Comparison of ENCODE assay signal across 1 cellular context in the genomic region with DNA sequence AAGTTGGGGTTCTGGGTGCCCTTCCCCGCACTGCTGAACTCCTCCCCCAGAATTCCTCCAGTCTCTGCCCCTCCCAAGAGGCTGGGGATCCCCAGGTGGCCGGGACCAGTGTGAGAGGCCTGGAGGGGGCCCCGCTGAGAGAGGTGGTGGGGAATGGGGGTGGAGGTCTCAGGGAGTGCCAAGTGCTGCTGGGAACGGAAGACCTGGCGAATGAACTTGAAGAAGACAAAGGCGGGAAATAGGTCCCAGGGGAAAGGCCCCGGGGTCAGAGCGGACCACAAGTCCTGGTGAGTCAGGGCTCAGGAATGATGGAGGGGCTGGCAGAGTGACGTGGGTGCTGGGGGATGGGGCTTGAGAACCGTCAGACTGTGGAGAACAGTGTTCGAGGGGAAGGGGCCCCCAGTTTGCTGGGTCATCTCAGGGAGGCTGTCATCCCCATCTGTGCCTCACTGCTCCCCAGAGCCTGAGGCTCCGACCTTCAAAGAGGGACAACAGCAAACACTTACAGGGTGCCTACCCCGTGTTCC.
TF ChIP-seq lines count a peak whose summit lies in the region.

No MANE protein-coding gene starts in this region.

TF ChIP-seq in K562, 482 proteins besides CTCF, POLR2A, EP300 and RAD21 (continues in another document):
- TF ChIP-seq SMARCA4 (IDR thresholded peaks at IDR 0.05) (peak; percentile 64), JUN (IDR thresholded peaks at IDR 0.05; ENCODE audit: borderline replicate concordance, low read depth, low read length) (peak; percentile 65; the same call in 1 of the 2 replicates), JUN (CRISPR knock-in tag; IDR thresholded peaks at IDR 0.05; ENCODE audit: borderline replicate concordance) (no peak), MTF1 (CRISPR knock-in tag; IDR thresholded peaks at IDR 0.05; ENCODE audit: borderline replicate concordance) (no peak), AFF1 (IDR thresholded peaks at IDR 0.05; ENCODE audit: low read depth in 1 of 2, partially characterized antibody in 2 of 2) (no peak), DPF2 (IDR thresholded peaks at IDR 0.05) (peak; percentile 71), E2F6 (IDR thresholded peaks at IDR 0.05; ENCODE audit: borderline replicate concordance in 1 of 2, extremely low read depth in 1 of 2, insufficient read depth in 1 of 2, insufficient read length in 1 of 2, low read depth in 1 of 2, low read length in 1 of 2, poor library complexity in 1 of 2, severe bottlenecking in 1 of 2) (peak in 1 of 2 experiments; percentile 60), POLR2AphosphoS5 (IDR thresholded peaks at IDR 0.05; ENCODE audit: control insufficient read depth, insufficient read depth, low read depth, low read length) (no peak), ZBTB7A (IDR thresholded peaks at IDR 0.05; ENCODE audit: borderline replicate concordance, control insufficient read depth, low read depth, low read length) (peak; percentile 90), ARID1B (IDR thresholded peaks at IDR 0.05) (peak; percentile 47), CREB1 (IDR thresholded peaks at IDR 0.05) (peak; percentile 74), CREB1 (CRISPR knock-in tag; IDR thresholded peaks at IDR 0.05) (0 out of 2 replicates have a peak, but pooled peaks have one; percentile 27), CHCHD3 (CRISPR knock-in tag; IDR thresholded peaks at IDR 0.05) (no peak), TEAD1 (CRISPR knock-in tag; IDR thresholded peaks at IDR 0.05) (peak in 1 of 2 experiments; percentile 93; a peak in 2 of 4 replicates), TEAD4 (IDR thresholded peaks at IDR 0.05; ENCODE audit: low read length) (peak; percentile 69), TEAD4 (CRISPR knock-in tag; IDR thresholded peaks at IDR 0.05; ENCODE audit: borderline replicate concordance) (no peak), ATF1 (CRISPR knock-in tag; IDR thresholded peaks at IDR 0.05) (no peak), ATF1 (tag; IDR thresholded peaks at IDR 0.05) (0 out of 2 replicates have a peak, but pooled peaks have one; percentile 22), HNRNPUL1 (IDR thresholded peaks at IDR 0.05; ENCODE audit: low read length) (no peak), FOSL1 (tag; conservative IDR thresholded peaks at IDR 0.05) (peak; percentile 88), ATF7 (IDR thresholded peaks at IDR 0.05) (0 out of 2 replicates have a peak, but pooled peaks have one; percentile 9), SMARCE1 (IDR thresholded peaks at IDR 0.05) (peak; percentile 59; the same call in 1 of the 2 replicates), ZBTB2 (IDR thresholded peaks at IDR 0.05) (0 out of 2 replicates have a peak, but pooled peaks have one; percentile 28), JUND (IDR thresholded peaks at IDR 0.05; ENCODE audit: borderline replicate concordance, low read depth, low read length) (peak; percentile 86), JUND (tag; IDR thresholded peaks at IDR 0.05; ENCODE audit: borderline replicate concordance, low read depth, low read length) (peak; percentile 67; the same call in 2 of the 3 replicates), TRIM24 (IDR thresholded peaks at IDR 0.05) (peak in 1 of 2 experiments; percentile 20; a peak in 1 of 4 replicates), ZNF395 (CRISPR knock-in tag; IDR thresholded peaks at IDR 0.05) (0 out of 2 replicates have a peak, but pooled peaks have one; percentile 17), ZBTB5 (IDR thresholded peaks at IDR 0.05) (no peak), CREM (IDR thresholded peaks at IDR 0.05; ENCODE audit: low read depth) (peak; percentile 91)
- TF ChIP-seq, protein P1, sequence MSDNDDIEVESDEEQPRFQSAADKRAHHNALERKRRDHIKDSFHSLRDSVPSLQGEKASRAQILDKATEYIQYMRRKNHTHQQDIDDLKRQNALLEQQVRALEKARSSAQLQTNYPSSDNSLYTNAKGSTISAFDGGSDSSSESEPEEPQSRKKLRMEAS (CRISPR knock-in tag; IDR thresholded peaks at IDR 0.05), result 0 out of 2 replicates have a peak, but pooled peaks have one; percentile 4
- TF ChIP-seq, protein P2, sequence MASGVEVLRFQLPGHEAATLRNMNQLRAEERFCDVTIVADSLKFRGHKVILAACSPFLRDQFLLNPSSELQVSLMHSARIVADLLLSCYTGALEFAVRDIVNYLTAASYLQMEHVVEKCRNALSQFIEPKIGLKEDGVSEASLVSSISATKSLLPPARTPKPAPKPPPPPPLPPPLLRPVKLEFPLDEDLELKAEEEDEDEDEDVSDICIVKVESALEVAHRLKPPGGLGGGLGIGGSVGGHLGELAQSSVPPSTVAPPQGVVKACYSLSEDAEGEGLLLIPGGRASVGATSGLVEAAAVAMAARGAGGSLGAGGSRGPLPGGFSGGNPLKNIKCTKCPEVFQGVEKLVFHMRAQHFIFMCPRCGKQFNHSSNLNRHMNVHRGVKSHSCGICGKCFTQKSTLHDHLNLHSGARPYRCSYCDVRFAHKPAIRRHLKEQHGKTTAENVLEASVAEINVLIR (CRISPR knock-in tag; IDR thresholded peaks at IDR 0.05), result no peak
- TF ChIP-seq, protein P3, sequence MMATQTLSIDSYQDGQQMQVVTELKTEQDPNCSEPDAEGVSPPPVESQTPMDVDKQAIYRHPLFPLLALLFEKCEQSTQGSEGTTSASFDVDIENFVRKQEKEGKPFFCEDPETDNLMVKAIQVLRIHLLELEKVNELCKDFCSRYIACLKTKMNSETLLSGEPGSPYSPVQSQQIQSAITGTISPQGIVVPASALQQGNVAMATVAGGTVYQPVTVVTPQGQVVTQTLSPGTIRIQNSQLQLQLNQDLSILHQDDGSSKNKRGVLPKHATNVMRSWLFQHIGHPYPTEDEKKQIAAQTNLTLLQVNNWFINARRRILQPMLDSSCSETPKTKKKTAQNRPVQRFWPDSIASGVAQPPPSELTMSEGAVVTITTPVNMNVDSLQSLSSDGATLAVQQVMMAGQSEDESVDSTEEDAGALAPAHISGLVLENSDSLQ (IDR thresholded peaks at IDR 0.05), result peak; percentile 8; the same call in 1 of the 2 replicates
- TF ChIP-seq, protein P4, sequence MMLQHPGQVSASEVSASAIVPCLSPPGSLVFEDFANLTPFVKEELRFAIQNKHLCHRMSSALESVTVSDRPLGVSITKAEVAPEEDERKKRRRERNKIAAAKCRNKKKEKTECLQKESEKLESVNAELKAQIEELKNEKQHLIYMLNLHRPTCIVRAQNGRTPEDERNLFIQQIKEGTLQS (IDR thresholded peaks at IDR 0.05), result peak; percentile 90
- TF ChIP-seq, protein P4 (CRISPR knock-in tag; conservative IDR thresholded peaks at IDR 0.05), result peak; percentile 54; the same call in 1 of the 2 replicates
- TF ChIP-seq, protein P5, sequence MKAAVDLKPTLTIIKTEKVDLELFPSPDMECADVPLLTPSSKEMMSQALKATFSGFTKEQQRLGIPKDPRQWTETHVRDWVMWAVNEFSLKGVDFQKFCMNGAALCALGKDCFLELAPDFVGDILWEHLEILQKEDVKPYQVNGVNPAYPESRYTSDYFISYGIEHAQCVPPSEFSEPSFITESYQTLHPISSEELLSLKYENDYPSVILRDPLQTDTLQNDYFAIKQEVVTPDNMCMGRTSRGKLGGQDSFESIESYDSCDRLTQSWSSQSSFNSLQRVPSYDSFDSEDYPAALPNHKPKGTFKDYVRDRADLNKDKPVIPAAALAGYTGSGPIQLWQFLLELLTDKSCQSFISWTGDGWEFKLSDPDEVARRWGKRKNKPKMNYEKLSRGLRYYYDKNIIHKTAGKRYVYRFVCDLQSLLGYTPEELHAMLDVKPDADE (conservative IDR thresholded peaks at IDR 0.05; ENCODE audit: control insufficient read depth, low read depth, low read length), result peak; percentile 23; the same call in 1 of the 2 replicates
- TF ChIP-seq, protein P6, sequence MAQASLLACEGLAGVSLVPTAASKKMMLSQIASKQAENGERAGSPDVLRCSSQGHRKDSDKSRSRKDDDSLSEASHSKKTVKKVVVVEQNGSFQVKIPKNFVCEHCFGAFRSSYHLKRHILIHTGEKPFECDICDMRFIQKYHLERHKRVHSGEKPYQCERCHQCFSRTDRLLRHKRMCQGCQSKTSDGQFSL (CRISPR knock-in tag; IDR thresholded peaks at IDR 0.05), result 0 out of 2 replicates have a peak, but pooled peaks have one; percentile 32
- TF ChIP-seq, protein P6 (tag; IDR thresholded peaks at IDR 0.05), result no peak
